9 cellular contexts compared by ENCODE assay signal in the genomic region with DNA sequence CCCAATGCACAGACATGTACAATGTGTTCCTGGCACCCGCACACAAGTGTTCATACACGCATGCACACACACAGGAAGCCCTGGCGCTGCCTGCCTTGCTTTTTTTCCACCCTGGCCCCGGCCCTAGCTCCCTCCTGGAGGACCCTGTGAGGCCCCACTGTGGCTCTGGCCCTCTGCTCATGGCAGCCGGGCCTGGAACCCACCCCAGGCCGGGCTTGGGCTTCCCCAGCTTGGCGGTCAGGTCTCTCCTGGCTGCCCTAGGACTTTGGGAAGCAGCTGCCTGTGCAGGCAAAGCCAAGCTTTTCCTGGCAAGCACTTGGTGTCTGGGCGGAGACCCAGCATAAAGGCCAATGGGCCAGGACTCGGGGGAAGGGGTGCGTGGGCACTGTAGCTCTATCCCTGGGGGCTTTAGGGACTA. TPM values are rescaled to one million over a fixed set of nuclear protein-coding genes. Genes with fewer than 3 reads are reported as not detected.
A peak's percentile ranks its signal among the peaks of the same experiment; 100 is the strongest.
DNase-seq lines count a peak whose midpoint lies in the region; ATAC-seq, FAIRE-seq and TF ChIP-seq lines count a peak whose summit lies in the region.
"Had no signal": no experiment of that assay in that cellular context is flagged by ENCODE, and none has a peak within 500 bp of the region (broad histone marks: within the 10 kb centered on the region; RNA-seq: fewer than 3 reads in every experiment).

No MANE protein-coding gene starts in this region.

- H2AFZ ChIP-seq in HepG2 (ENCODE audit: low read length): no peak overlapping the region

- H3K4me1 ChIP-seq in liver (ENCODE audit: control insufficient read depth in 4 of 4, insufficient read depth in 4 of 4, low read length in 3 of 4) (peaks cover 12 to 23% (median 20%) of the 10 kb centered on the region in 4 donors), HepG2 (ENCODE audit: insufficient read depth, low read length) (no peaks in the 10 kb centered on the region), aorta (ENCODE audit: control insufficient read depth in 1 of 2, insufficient read depth in 2 of 2, low read length in 2 of 2) (peaks cover 0 to 2% of the 10 kb centered on the region in 2 donors)
- H3K4me1 ChIP-seq in effector memory CD4-positive, alpha-beta T cell (ENCODE audit: control insufficient read depth, insufficient read depth, low read length, poor library complexity, severe bottlenecking): peaks cover 76% of the 10 kb centered on the region

- intact Hi-C loops in HepG2 (cut with micrococcal nuclease; ENCODE audit: unreplicated experiment): no loop called here
- intact Hi-C loops in aorta (cut with DNase I): no loop called here

- H3K36me3 Mint-ChIP-seq in naive B cell: peaks cover 8 to 9% of the 10 kb centered on the region in 2 donors

- H3K4me3 ChIP-seq in liver (ENCODE audit: low read depth in 1 of 3, low read length in 3 of 3) (no peak overlapping the region), HepG2 (replicated peaks in 1 of 3; ENCODE audit: insufficient read depth in 1 of 3, low read depth in 2 of 3, low read length in 3 of 3) (no peak overlapping the region), aorta (ENCODE audit: low read length in 2 of 2) (no peak overlapping the region)
- no peak overlapping the region for H3K4me3 ChIP-seq in effector memory CD4-positive, alpha-beta T cell (ENCODE audit: insufficient read depth, low read depth, low read length, poor library complexity, severe bottlenecking)

- H3K9ac ChIP-seq in liver (ENCODE audit: low read depth in 1 of 2, low read length in 2 of 2) (peak overlapping the region in 1 of 2 donors; percentile 5), HepG2 (ENCODE audit: insufficient read depth, low read depth, low read length) (no peak overlapping the region)

- DNase-seq in HepG2 (ENCODE audit: low spot score) (no peak), naive B cell (no peak), aorta (peak; percentile 85 to 87), SW 1271 (lab: John Stamatoyannopoulos, UW) (no peak), KBM-7 (no peak)
- DNase-seq in effector memory CD4-positive, alpha-beta T cell: no peak
- DNase-seq in stimulated activated CD4-positive, alpha-beta T cell treated with anti-CD3 and anti-CD28 coated beads, Interleukin-2, amount 100 ng/mL, for 48 hours: no peak
- DNase-seq: cortex of kidney had no signal

- no peak overlapping the region for H3K4me2 ChIP-seq in HepG2 (ENCODE audit: low read depth, low read length)

- no peaks in the 10 kb centered on the region for H3K27me3 Mint-ChIP-seq in naive B cell

- no peak for TF ChIP-seq POLR2A in HepG2 (IDR thresholded peaks at IDR 0.05; ENCODE audit: insufficient read depth in 1 of 2, low read depth in 2 of 2, low read length in 2 of 2)

- TF ChIP-seq EP300 in HepG2 (IDR thresholded peaks at IDR 0.05; ENCODE audit: low read depth in 2 of 2, low read length in 2 of 2) (no peak), HepG2 (CRISPR knock-in tag; IDR thresholded peaks at IDR 0.05; ENCODE audit: borderline replicate concordance) (no peak)

- 0 out of 2 replicates have a peak, but pooled peaks cover 3% of the 10 kb centered on the region for H4K20me1 ChIP-seq in HepG2 (ENCODE audit: insufficient read depth, low read length)

- H3K4me1 Mint-ChIP-seq in naive B cell: peaks cover 68 to 100% (median 73%) of the 10 kb centered on the region in 3 donors

- peak overlapping the region; percentile 96 to 100 (median 98) for H3K27ac Mint-ChIP-seq in naive B cell

- FAIRE-seq in HepG2 (lab: Jason Lieb, UNC): no peak

- TF ChIP-seq CTCF in liver (IDR thresholded peaks at IDR 0.05; ENCODE audit: low read depth, low read length, missing input control) (no peak), HepG2 (CRISPR knock-in tag; IDR thresholded peaks at IDR 0.05) (no peak)

- ATAC-seq in HepG2 (no peak), naive B cell (ENCODE audit: low read depth in 2 of 2) (no peak), aorta (ENCODE audit: low FRiP score) (peak; percentile 63)

- peak overlapping the region in 4 of 8 donors; percentile 65 to 84 (median 71) for H3K4me3 Mint-ChIP-seq in naive B cell

- no peaks in the 10 kb centered on the region for H3K79me2 ChIP-seq in HepG2 (ENCODE audit: insufficient read depth, low read length)

- WGBS in liver: 24% methylated on average over 10 of the region's 10 CpGs
- 16% methylated on average over 7 of the region's 10 CpGs for WGBS in HepG2 (ENCODE audit: low lambda C conversion rate)
- 1 to 8% methylated on average over 10 of the region's 10 CpGs for WGBS in aorta, 2 donors

- H3K27ac ChIP-seq in liver (ENCODE audit: low read depth in 1 of 2, low read length in 2 of 2): peak overlapping the region; percentile 72 to 77
- H3K27ac ChIP-seq in HepG2 (ENCODE audit: extremely low read length, insufficient read depth, low read length): no peak overlapping the region
- H3K27ac ChIP-seq in effector memory CD4-positive, alpha-beta T cell (ENCODE audit: insufficient read depth, low read length, poor library complexity, severe bottlenecking): peak overlapping the region; percentile 83
- H3K27ac ChIP-seq in aorta (ENCODE audit: low read depth in 1 of 2, low read length in 2 of 2): peak overlapping the region in 1 of 2 donors; percentile 87

- H3K9me3 Mint-ChIP-seq in naive B cell: no peaks in the 10 kb centered on the region

- H3K36me3 ChIP-seq in liver (ENCODE audit: control insufficient read depth in 4 of 4, insufficient read depth in 3 of 4, low read depth in 1 of 4, low read length in 3 of 4) (no peaks in the 10 kb centered on the region), HepG2 (replicated peaks in 1 of 2; ENCODE audit: control insufficient read depth in 1 of 2, insufficient read depth in 2 of 2, low read length in 2 of 2) (no peaks in the 10 kb centered on the region), aorta (ENCODE audit: control insufficient read depth in 1 of 2, insufficient read depth in 2 of 2, low read length in 1 of 2) (no peaks in the 10 kb centered on the region)
- H3K36me3 ChIP-seq in effector memory CD4-positive, alpha-beta T cell (ENCODE audit: control insufficient read depth, insufficient read depth, low read length): peaks cover 7% of the 10 kb centered on the region

- BruUV-seq in HepG2 (replicated peaks; lab: Mats Ljungman, UMichigan): no TSS peak

- TF ChIP-seq RAD21 in liver (IDR thresholded peaks at IDR 0.05) (no peak), HepG2 (CRISPR knock-in tag; IDR thresholded peaks at IDR 0.05) (no peak)

- H3K9me3 ChIP-seq in liver (ENCODE audit: control insufficient read depth in 4 of 4, low read length in 3 of 4) (no peaks in the 10 kb centered on the region), HepG2 (ENCODE audit: low read length) (no peaks in the 10 kb centered on the region), aorta (ENCODE audit: control insufficient read depth, low read length) (no peaks in the 10 kb centered on the region)
- H3K9me3 ChIP-seq in effector memory CD4-positive, alpha-beta T cell (ENCODE audit: control insufficient read depth, low read length): no peaks in the 10 kb centered on the region

- CTCF ChIA-PET in HepG2 (lab: Yijun Ruan, JAX; ENCODE audit: low intra/inter-chr PET ratio, low total read pairs): no interaction called here

- POLR2A ChIA-PET in HepG2 (lab: Yijun Ruan, JAX): no interaction called here

- in situ Hi-C loops in HepG2 (cut with HindIII; ENCODE audit: extremely low pct_ligation_motif_present, low pct_unique_long_range_greater_than_20kb) (no loop called here), KBM-7 (cut with MboI; ENCODE audit: low pct_unique_long_range_greater_than_20kb, low sequenced_read_pairs) (no loop called here)

- H3K27me3 ChIP-seq in liver (ENCODE audit: control insufficient read depth in 4 of 4, insufficient read depth in 4 of 4, low read length in 3 of 4) (no peaks in the 10 kb centered on the region), HepG2 (ENCODE audit: control insufficient read depth in 1 of 2, insufficient read depth in 2 of 2, low read length in 2 of 2) (peaks cover 8 to 15% of the 10 kb centered on the region in 2 experiments; a peak in 3 of 5 replicates), aorta (ENCODE audit: control insufficient read depth in 1 of 2, insufficient read depth in 2 of 2, low read length in 1 of 2) (no peaks in the 10 kb centered on the region)
- no peaks in the 10 kb centered on the region for H3K27me3 ChIP-seq in effector memory CD4-positive, alpha-beta T cell (replicated peaks; ENCODE audit: control insufficient read depth, insufficient read depth, low read length, poor library complexity, severe bottlenecking)

TF ChIP-seq in liver, 16 proteins besides CTCF, POLR2A, EP300 and RAD21 (continues in another document):
- TF ChIP-seq FOXA2 (IDR thresholded peaks at IDR 0.05) (no peak), NR2F2 (IDR thresholded peaks at IDR 0.05) (peak; percentile 64), JUND (IDR thresholded peaks at IDR 0.05) (no peak)

TF ChIP-seq in HepG2, 621 proteins besides CTCF, POLR2A, EP300 and RAD21 (continues in another document):
- TF ChIP-seq MED13 (CRISPR knock-in tag; IDR thresholded peaks at IDR 0.05): no peak
- TF ChIP-seq ZNF260 (CRISPR knock-in tag; IDR thresholded peaks at IDR 0.05; ENCODE audit: borderline replicate concordance, low read depth): no peak

RNA-seq across cellular contexts. Expression of gene CD82, which starts 30.5 kb away (rescaled TPM):
- total RNA-seq in liver: 10 to 100 TPM; 27.4 to 59.5 TPM
- polyA plus RNA-seq in liver: 10 to 100 TPM; 36.0 to 82.6 TPM
- not detected in 2 replicates for total RNA-seq in HepG2 (2016; rRNA removed; fragmentation: Illumina TruSeq; extraction: Trizol)
- total RNA-seq in HepG2 (2016; cell fraction: cytosol; rRNA removed; fragmentation: Illumina TruSeq; extraction: Trizol; ENCODE audit: low read depth): not detected in 2 replicates
- not detected in 2 replicates for total RNA-seq in HepG2 (2016; cell fraction: insoluble cytoplasmic fraction; rRNA removed; fragmentation: Illumina TruSeq; extraction: Trizol)
- not detected in 2 replicates for total RNA-seq in HepG2 (2016; cell fraction: membrane; rRNA removed; fragmentation: Illumina TruSeq; extraction: Trizol)
- not detected in 2 replicates for total RNA-seq in HepG2 (2016; cell fraction: nucleus; rRNA removed; fragmentation: Illumina TruSeq; extraction: Trizol)
- 0.05 and 0.24 TPM in 2 replicates for polyA plus RNA-seq in HepG2 (2011; rRNA removed)
- polyA plus RNA-seq in HepG2 (2011; cell fraction: cytosol; rRNA removed): 0.13 and 0.16 TPM in 2 replicates
- polyA plus RNA-seq in HepG2 (2011; cell fraction: nucleus; rRNA removed): 0.33 TPM in 1 of 2 replicates, not detected in the other
- polyA plus RNA-seq in HepG2 (2012): 0.19 TPM in 1 of 2 replicates, not detected in the other
- polyA plus RNA-seq in HepG2 (2016; cell fraction: cytosol; fragmentation: Illumina TruSeq; extraction: Trizol; ENCODE audit: low read depth): not detected in 2 replicates
- not detected in 2 replicates for polyA plus RNA-seq in HepG2 (2016; cell fraction: insoluble cytoplasmic fraction; fragmentation: Illumina TruSeq; extraction: Trizol; ENCODE audit: low read depth)
- polyA plus RNA-seq in HepG2 (2016; cell fraction: membrane; fragmentation: Illumina TruSeq; extraction: Trizol; ENCODE audit: low read depth): not detected in 2 replicates
- not detected in 2 replicates for polyA plus RNA-seq in HepG2 (2016; cell fraction: nucleus; fragmentation: Illumina TruSeq; extraction: Trizol; ENCODE audit: insufficient read depth, low read depth)
- 0.52 and 13.0 TPM in 2 replicates for polyA minus RNA-seq in HepG2 (2011; rRNA and poly(A)+ RNA removed; ENCODE audit: low replicate concordance)
- polyA minus RNA-seq in HepG2 (2011; cell fraction: cytosol; rRNA and poly(A)+ RNA removed): not detected in 2 replicates
- not detected in 2 replicates for polyA minus RNA-seq in HepG2 (2011; cell fraction: nucleus; rRNA and poly(A)+ RNA removed)
- polyA plus RNA-seq in naive B cell (ENCODE audit: low read depth in 6 of 6): 100 to 1,000 TPM; 146 to 292 (median 225) TPM
- 10 to 100 TPM; 44.1 to 64.6 TPM for total RNA-seq in aorta
- polyA plus RNA-seq in aorta: 10 to 100 TPM; 21.0 to 48.2 TPM

Comparison
In these comparisons a context has a peak if more than half of its experiments do, and no peak if none do; other contexts are left out.
1. RNA of gene CD82, which starts 30.5 kb away (polyA plus RNA-seq): 146 to 292 TPM in naive B cell, 36.0 to 82.6 TPM in liver and 21.0 to 48.2 TPM in aorta; 0.05 to 0.33 TPM in HepG2; every median in the first group is over 10 times any median in the second.
2. DNase-seq: peak in aorta (2 of 2); none in HepG2 (single experiment), effector memory CD4-positive, alpha-beta T cell (0 of 3), naive B cell (single experiment), SW 1271 (0 of 2), stimulated activated CD4-positive, alpha-beta T cell treated with anti-CD3 and anti-CD28 coated beads, Interleukin-2, amount 100 ng/mL, for 48 hours (0 of 2) and KBM-7 (single experiment).